ENCODE assay signal across 1 cellular context in the genomic region with DNA sequence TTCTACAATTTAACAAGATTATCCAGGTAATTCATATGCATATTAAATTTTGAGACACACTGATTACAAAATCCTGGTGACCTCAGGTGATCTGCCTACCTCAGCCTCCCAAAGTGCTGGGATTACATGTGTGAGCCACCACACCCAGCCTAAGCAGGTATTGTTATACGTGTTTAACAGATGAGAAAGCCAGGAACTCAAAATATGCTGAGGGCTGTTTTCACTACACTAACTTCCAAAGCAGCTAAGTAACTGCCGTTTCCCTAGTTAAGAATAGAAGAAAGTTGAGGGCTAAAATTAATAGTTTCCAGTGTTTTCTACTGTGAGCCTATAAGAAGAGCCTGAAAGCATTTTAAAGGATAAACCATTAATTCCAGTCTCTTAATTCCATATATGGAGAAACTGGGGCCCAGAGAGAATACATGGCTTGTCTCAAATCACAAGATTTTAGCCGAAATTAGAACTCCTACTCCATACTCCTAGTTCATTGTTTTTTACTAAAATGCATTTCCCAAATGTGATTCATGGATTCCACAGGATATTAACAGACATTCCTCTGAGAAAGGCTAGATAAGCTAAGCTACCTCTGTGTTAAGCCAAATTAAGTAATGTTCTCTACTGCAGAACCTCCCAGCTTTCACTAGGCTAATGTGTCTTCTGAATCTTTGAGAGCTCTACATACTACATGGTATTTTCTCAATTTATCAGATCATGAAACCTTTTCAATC.
TF ChIP-seq lines count a peak whose summit lies in the region.

No MANE protein-coding gene starts in this region.

TF ChIP-seq in HepG2, 621 proteins besides CTCF, POLR2A, EP300 and RAD21:
- TF ChIP-seq ZNF496 (CRISPR knock-in tag; IDR thresholded peaks at IDR 0.05; ENCODE audit: insufficient replicate concordance) (no peak), SPEN (CRISPR knock-in tag; IDR thresholded peaks at IDR 0.05; ENCODE audit: low read depth) (no peak)
- TF ChIP-seq, protein P1, sequence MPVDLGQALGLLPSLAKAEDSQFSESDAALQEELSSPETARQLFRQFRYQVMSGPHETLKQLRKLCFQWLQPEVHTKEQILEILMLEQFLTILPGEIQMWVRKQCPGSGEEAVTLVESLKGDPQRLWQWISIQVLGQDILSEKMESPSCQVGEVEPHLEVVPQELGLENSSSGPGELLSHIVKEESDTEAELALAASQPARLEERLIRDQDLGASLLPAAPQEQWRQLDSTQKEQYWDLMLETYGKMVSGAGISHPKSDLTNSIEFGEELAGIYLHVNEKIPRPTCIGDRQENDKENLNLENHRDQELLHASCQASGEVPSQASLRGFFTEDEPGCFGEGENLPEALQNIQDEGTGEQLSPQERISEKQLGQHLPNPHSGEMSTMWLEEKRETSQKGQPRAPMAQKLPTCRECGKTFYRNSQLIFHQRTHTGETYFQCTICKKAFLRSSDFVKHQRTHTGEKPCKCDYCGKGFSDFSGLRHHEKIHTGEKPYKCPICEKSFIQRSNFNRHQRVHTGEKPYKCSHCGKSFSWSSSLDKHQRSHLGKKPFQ (CRISPR knock-in tag; IDR thresholded peaks at IDR 0.05; ENCODE audit: insufficient replicate concordance): no peak
